12 cellular contexts compared by ENCODE assay signal in the genomic region with DNA sequence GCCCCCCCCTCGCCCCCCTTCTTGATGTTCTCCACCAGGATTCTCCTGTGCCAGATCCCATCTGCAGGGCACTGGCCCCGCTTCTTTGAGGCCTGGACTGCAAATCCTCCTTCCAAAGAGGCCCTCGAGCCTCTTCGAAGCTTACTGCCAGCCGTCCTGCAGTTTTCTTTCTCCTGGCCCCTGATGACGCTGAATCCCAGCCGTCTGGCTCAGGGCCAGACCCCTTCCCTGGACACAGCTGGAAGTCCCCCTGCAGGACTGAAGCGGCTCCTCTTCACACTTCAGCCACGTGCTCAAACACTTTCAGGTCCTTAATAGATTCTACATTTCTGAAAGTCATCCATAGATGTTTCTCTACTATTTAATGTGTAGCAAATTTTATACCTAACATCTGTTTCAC.
DNase-seq lines count a peak whose midpoint lies in the region; ATAC-seq and FAIRE-seq lines count a peak whose summit lies in the region.
"Had no signal": no experiment of that assay in that cellular context is flagged by ENCODE, and none has a peak within 500 bp of the region (broad histone marks: within the 10 kb centered on the region; RNA-seq: fewer than 3 reads in every experiment).

No MANE protein-coding gene starts in this region.

- H3K23ac ChIP-seq in mesenchymal stem cell (ENCODE audit: low read length in 2 of 2), result no peak overlapping the region

- H3K9me3 ChIP-seq in mesenchymal stem cell (ENCODE audit: control insufficient read depth, low read length) (no peaks in the 10 kb centered on the region), small intestine (ENCODE audit: control insufficient read depth, low read depth) (no peaks in the 10 kb centered on the region)

- peaks cover 18% of the 10 kb centered on the region for H3K4me1 ChIP-seq in mesenchymal stem cell (ENCODE audit: control insufficient read depth, insufficient read depth, low read depth, low read length)
- no peaks in the 10 kb centered on the region for H3K4me1 ChIP-seq in small intestine (ENCODE audit: control insufficient read depth in 2 of 2, insufficient read depth in 1 of 2, low read depth in 1 of 2, low read length in 1 of 2)

- H3K79me1 ChIP-seq in mesenchymal stem cell (replicated peaks; ENCODE audit: low read length, poor library complexity, severe bottlenecking), result peaks cover 43% of the 10 kb centered on the region

- no peak overlapping the region for H2BK120ac ChIP-seq in mesenchymal stem cell (ENCODE audit: low read depth, low read length)

- H4K8ac ChIP-seq in mesenchymal stem cell (ENCODE audit: low read length), result no peak overlapping the region

- no peaks in the 10 kb centered on the region for H3K27me3 ChIP-seq in mesenchymal stem cell (ENCODE audit: control insufficient read depth in 1 of 2, insufficient read depth in 1 of 2, low read length in 2 of 2)
- no peaks in the 10 kb centered on the region for H3K27me3 ChIP-seq in small intestine (ENCODE audit: control insufficient read depth in 2 of 2, insufficient read depth in 2 of 2, low read length in 2 of 2)

- WGBS in mesenchymal stem cell, result 84% methylated on average over 7 of the region's 9 CpGs
- 63 to 90% (median 86%) methylated on average over 9 of the region's 9 CpGs for WGBS in small intestine, 3 donors

- H4K91ac ChIP-seq in mesenchymal stem cell (ENCODE audit: low read length), result no peak overlapping the region

- H3K18ac ChIP-seq in mesenchymal stem cell (ENCODE audit: low read depth in 1 of 2, low read length in 2 of 2), result no peak overlapping the region

- H3K14ac ChIP-seq in mesenchymal stem cell (ENCODE audit: low read length in 2 of 2), result no peak overlapping the region

- no peak overlapping the region for H2AK5ac ChIP-seq in mesenchymal stem cell (ENCODE audit: low read length, severe bottlenecking)

- H3K9ac ChIP-seq in mesenchymal stem cell (ENCODE audit: low read length), result no peak overlapping the region

- FAIRE-seq in small intestine (lab: Jason Lieb, UNC), result no peak
- FAIRE-seq: endothelial cell of umbilical vein had no signal

- H3K4me3 ChIP-seq in mesenchymal stem cell (ENCODE audit: insufficient read depth in 1 of 2, low read depth in 1 of 2, low read length in 2 of 2) (no peak overlapping the region), small intestine (ENCODE audit: low read depth in 1 of 2, low read length in 2 of 2) (no peak overlapping the region)

- DNase-seq in COLO668 (lab: John Stamatoyannopoulos, UW; ENCODE audit: unreplicated experiment) (peak; percentile 11), NCI-H1417 (lab: John Stamatoyannopoulos, UW) (peak; percentile 40 to 91 (median 77)), brain pericyte (ENCODE audit: low read depth, low spot score) (peak; percentile 77), mesenchymal stem cell (peak; percentile 63), small intestine (no peak), ecto neural progenitor cell (ENCODE audit: low spot score) (no peak), ureter (ENCODE audit: low spot score) (no peak)
- DNase-seq: activated naive CD4-positive, alpha-beta T cell; DMS53 had no signal

- H2BK5ac ChIP-seq in mesenchymal stem cell (ENCODE audit: low read depth, low read length, poor library complexity, severe bottlenecking), result peak overlapping the region; percentile 21

- H2BK15ac ChIP-seq in mesenchymal stem cell (ENCODE audit: low read depth, poor library complexity, severe bottlenecking), result no peak overlapping the region

- H3K4me2 ChIP-seq in mesenchymal stem cell (ENCODE audit: low read length, poor library complexity, severe bottlenecking), result no peak overlapping the region

- H2BK12ac ChIP-seq in mesenchymal stem cell (ENCODE audit: low read length in 2 of 2), result no peak overlapping the region

- peak overlapping the region; percentile 65 for H3K27ac ChIP-seq in mesenchymal stem cell (ENCODE audit: low read length, poor library complexity, severe bottlenecking)
- H3K27ac ChIP-seq in small intestine (ENCODE audit: low read depth in 1 of 2, low read length in 1 of 2), result no peak overlapping the region
- H3K27ac ChIP-seq: VCaP had no signal

- ATAC-seq in GM19452 (IDR thresholded peaks at IDR 0.05; ENCODE audit: unreplicated experiment), result no peak

- no peak overlapping the region for H2AFZ ChIP-seq in mesenchymal stem cell (ENCODE audit: low read depth, low read length)

- H3K4ac ChIP-seq in mesenchymal stem cell (ENCODE audit: low read depth in 1 of 2, low read length in 2 of 2), result no peak overlapping the region

- H3K36me3 ChIP-seq in mesenchymal stem cell (ENCODE audit: control insufficient read depth in 1 of 2, insufficient read depth in 2 of 2, low read depth in 1 of 2, low read length in 2 of 2), result peaks cover 30 to 41% of the 10 kb centered on the region in 2 experiments
- peaks cover 8 to 11% of the 10 kb centered on the region in 2 donors for H3K36me3 ChIP-seq in small intestine (ENCODE audit: control insufficient read depth in 2 of 2, insufficient read depth in 2 of 2, low read length in 2 of 2)

Comparison
In these comparisons a context has a peak if more than half of its experiments do, and no peak if none do; other contexts are left out.
1. DNase-seq: peak in COLO668 (single experiment), NCI-H1417 (3 of 3), brain pericyte (single experiment) and mesenchymal stem cell (single experiment); none in small intestine (single experiment), ecto neural progenitor cell (single experiment) and ureter (single experiment).